19 cellular contexts compared by ENCODE assay signal in the genomic region with DNA sequence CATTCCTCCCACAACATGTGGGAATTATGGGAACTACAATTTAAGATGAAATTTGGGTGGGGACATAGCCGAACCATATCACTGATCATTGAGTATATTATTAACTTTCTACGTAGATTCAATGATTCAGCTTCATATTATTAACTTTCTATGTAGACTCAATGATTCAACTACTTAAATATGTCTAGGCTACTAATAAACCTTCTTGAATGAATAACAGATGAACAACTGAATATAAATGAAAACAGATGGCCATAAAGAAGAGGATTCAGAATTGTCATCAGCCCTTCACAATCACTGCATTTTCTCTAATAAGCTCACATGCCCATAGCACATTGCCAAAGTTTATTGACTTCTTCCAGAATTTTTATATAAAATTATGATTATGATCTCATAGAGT.
"Had no signal": no experiment of that assay in that cellular context is flagged by ENCODE, and none has a peak within 500 bp of the region (broad histone marks: within the 10 kb centered on the region; RNA-seq: fewer than 3 reads in every experiment).

No MANE protein-coding gene starts in this region.

- H3K9me3 ChIP-seq: colonic mucosa, lower lobe of right lung, testis had no signal

- H3K9ac ChIP-seq: parathyroid adenoma had no signal

- H3K4me3 Mint-ChIP-seq: activated naive CD4-positive, alpha-beta T cell treated with anti-CD3 and anti-CD28 coated beads for 36 hours; activated T-cell treated with anti-CD3 and anti-CD28 coated beads, Interleukin-2, amount 50 U/mL, for 4 hours; central memory CD8-positive, alpha-beta T cell; nephron; stimulated activated memory B cell treated with anti-CD40 and anti-IgM and Interleukin-4, amounts not matched to agents 10 μg/mL and 1 μg/mL and 100 μg/mL, for 72 hours; T-helper 2 cell treated with Interferon-gamma antibody and Interleukin-4, amounts not matched to agents 5 μg/mL and 100 μg/mL, for 36 hours; type B pancreatic cell had no signal

- H3K27ac Mint-ChIP-seq: activated naive CD4-positive, alpha-beta T cell treated with anti-CD3 and anti-CD28 coated beads for 36 hours; nephron; stimulated activated memory B cell treated with anti-CD40 and anti-IgM and Interleukin-4, amounts not matched to agents 10 μg/mL and 1 μg/mL and 100 μg/mL, for 72 hours; T-helper 2 cell treated with Interferon-gamma antibody and Interleukin-4, amounts not matched to agents 5 μg/mL and 100 μg/mL, for 36 hours; type B pancreatic cell had no signal

- H3K4me1 ChIP-seq: colonic mucosa, lower lobe of right lung, parathyroid adenoma, testis had no signal

- H3K4me1 Mint-ChIP-seq: central memory CD8-positive, alpha-beta T cell; nephron; stimulated activated memory B cell treated with anti-CD40 and anti-IgM and Interleukin-4, amounts not matched to agents 10 μg/mL and 1 μg/mL and 100 μg/mL, for 72 hours had no signal

- H3K27ac ChIP-seq: colonic mucosa, hepatocyte, lower lobe of right lung, parathyroid adenoma, testis had no signal

- FAIRE-seq: endometrium had no signal

- H3K9me3 Mint-ChIP-seq: activated naive CD4-positive, alpha-beta T cell treated with anti-CD3 and anti-CD28 coated beads for 36 hours; activated T-cell treated with anti-CD3 and anti-CD28 coated beads, Interleukin-2, amount 50 U/mL, for 4 hours; central memory CD8-positive, alpha-beta T cell; T-helper 2 cell treated with Interferon-gamma antibody and Interleukin-4, amounts not matched to agents 5 μg/mL and 100 μg/mL, for 36 hours; type B pancreatic cell had no signal

- H3K4me3 ChIP-seq: colonic mucosa, hepatocyte, lower lobe of right lung, testis had no signal

- H3K36me3 Mint-ChIP-seq: stimulated activated memory B cell treated with anti-CD40 and anti-IgM and Interleukin-4, amounts not matched to agents 10 μg/mL and 1 μg/mL and 100 μg/mL, for 72 hours; type B pancreatic cell had no signal

- DNase-seq: activated CD4-positive, alpha-beta T cell treated with anti-CD3 and anti-CD28 coated beads, Interleukin-2, amount 50 U/mL, for 1 hour; activated CD8-positive, alpha-beta memory T cell treated with anti-CD3 and anti-CD28 coated beads, Interleukin-2, amount 50 U/mL, for 4 hours; activated naive CD4-positive, alpha-beta T cell treated with anti-CD3 and anti-CD28 coated beads for 36 hours; activated T-cell treated with anti-CD3 and anti-CD28 coated beads, Interleukin-2, amount 50 U/mL, for 4 hours; aorta; colonic mucosa; lower lobe of right lung; midbrain; stimulated activated CD4-positive, alpha-beta T cell treated with anti-CD3 and anti-CD28 coated beads, Interleukin-4, amount 100 ng/mL, for 4 hours; testis had no signal

- H3K36me3 ChIP-seq: colonic mucosa, lower lobe of right lung had no signal

- H3K27me3 Mint-ChIP-seq: type B pancreatic cell had no signal

- H3K27me3 ChIP-seq: colonic mucosa, hepatocyte, testis had no signal

- ATAC-seq: activated T-cell treated with anti-CD3 and anti-CD28 coated beads, Interleukin-2, amount 50 U/mL, for 4 hours; lower lobe of right lung; sciatic nerve; stimulated activated memory B cell treated with anti-CD40 and anti-IgM and Interleukin-4, amounts not matched to agents 10 μg/mL and 1 μg/mL and 100 μg/mL, for 72 hours had no signal
